2 cellular contexts compared by ENCODE assay signal in the genomic region with DNA sequence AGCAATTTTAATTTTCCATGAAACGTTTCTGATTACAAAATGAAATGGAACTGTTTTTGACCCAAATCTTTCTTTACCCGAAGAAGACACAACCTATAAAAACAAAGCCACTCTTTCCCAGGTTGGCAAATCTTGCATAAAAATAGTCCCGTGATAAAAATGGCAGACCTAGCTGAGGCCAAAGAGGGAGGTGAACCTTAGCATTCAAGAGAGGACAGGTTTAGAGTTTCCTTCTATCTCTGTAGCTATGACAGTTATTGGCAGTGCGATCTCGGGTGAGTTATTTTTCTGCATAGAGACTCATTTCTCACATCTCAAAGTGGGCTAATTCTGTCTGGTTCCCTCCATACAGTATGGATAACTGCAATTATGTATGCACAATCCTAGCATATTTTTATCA.
TF ChIP-seq lines count a peak whose summit lies in the region.

No MANE protein-coding gene starts in this region.

TF ChIP-seq in SK-N-SH treated with all-trans-retinoic acid at 6 μM for 48 hours, 23 proteins besides CTCF, POLR2A, EP300 and RAD21 (continued from another document):
- TF ChIP-seq, protein P1, sequence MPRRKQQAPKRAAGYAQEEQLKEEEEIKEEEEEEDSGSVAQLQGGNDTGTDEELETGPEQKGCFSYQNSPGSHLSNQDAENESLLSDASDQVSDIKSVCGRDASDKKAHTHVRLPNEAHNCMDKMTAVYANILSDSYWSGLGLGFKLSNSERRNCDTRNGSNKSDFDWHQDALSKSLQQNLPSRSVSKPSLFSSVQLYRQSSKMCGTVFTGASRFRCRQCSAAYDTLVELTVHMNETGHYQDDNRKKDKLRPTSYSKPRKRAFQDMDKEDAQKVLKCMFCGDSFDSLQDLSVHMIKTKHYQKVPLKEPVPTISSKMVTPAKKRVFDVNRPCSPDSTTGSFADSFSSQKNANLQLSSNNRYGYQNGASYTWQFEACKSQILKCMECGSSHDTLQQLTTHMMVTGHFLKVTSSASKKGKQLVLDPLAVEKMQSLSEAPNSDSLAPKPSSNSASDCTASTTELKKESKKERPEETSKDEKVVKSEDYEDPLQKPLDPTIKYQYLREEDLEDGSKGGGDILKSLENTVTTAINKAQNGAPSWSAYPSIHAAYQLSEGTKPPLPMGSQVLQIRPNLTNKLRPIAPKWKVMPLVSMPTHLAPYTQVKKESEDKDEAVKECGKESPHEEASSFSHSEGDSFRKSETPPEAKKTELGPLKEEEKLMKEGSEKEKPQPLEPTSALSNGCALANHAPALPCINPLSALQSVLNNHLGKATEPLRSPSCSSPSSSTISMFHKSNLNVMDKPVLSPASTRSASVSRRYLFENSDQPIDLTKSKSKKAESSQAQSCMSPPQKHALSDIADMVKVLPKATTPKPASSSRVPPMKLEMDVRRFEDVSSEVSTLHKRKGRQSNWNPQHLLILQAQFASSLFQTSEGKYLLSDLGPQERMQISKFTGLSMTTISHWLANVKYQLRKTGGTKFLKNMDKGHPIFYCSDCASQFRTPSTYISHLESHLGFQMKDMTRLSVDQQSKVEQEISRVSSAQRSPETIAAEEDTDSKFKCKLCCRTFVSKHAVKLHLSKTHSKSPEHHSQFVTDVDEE (CRISPR knock-in tag; IDR thresholded peaks at IDR 0.05), result no peak
- TF ChIP-seq ISL1 (CRISPR knock-in tag; IDR thresholded peaks at IDR 0.05), result no peak
- no peak for TF ChIP-seq ZNF565 (CRISPR knock-in tag; conservative IDR thresholded peaks at IDR 0.05; ENCODE audit: low read depth)
- no peak for TF ChIP-seq CSDC2 (CRISPR knock-in tag; IDR thresholded peaks at IDR 0.05)
- no peak for TF ChIP-seq ARNTL (CRISPR knock-in tag; IDR thresholded peaks at IDR 0.05; ENCODE audit: borderline replicate concordance, low read depth)
- TF ChIP-seq BACH2 (CRISPR knock-in tag; IDR thresholded peaks at IDR 0.05; ENCODE audit: borderline replicate concordance), result no peak
- TF ChIP-seq ZNF70 (CRISPR knock-in tag; IDR thresholded peaks at IDR 0.05), result no peak
- TF ChIP-seq, protein P2, sequence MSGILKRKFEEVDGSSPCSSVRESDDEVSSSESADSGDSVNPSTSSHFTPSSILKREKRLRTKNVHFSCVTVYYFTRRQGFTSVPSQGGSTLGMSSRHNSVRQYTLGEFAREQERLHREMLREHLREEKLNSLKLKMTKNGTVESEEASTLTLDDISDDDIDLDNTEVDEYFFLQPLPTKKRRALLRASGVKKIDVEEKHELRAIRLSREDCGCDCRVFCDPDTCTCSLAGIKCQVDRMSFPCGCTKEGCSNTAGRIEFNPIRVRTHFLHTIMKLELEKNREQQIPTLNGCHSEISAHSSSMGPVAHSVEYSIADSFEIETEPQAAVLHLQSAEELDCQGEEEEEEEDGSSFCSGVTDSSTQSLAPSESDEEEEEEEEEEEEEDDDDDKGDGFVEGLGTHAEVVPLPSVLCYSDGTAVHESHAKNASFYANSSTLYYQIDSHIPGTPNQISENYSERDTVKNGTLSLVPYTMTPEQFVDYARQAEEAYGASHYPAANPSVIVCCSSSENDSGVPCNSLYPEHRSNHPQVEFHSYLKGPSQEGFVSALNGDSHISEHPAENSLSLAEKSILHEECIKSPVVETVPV (CRISPR knock-in tag; IDR thresholded peaks at IDR 0.05), result no peak
- TF ChIP-seq RARB (CRISPR knock-in tag; IDR thresholded peaks at IDR 0.05), result no peak
- TF ChIP-seq, protein P3, sequence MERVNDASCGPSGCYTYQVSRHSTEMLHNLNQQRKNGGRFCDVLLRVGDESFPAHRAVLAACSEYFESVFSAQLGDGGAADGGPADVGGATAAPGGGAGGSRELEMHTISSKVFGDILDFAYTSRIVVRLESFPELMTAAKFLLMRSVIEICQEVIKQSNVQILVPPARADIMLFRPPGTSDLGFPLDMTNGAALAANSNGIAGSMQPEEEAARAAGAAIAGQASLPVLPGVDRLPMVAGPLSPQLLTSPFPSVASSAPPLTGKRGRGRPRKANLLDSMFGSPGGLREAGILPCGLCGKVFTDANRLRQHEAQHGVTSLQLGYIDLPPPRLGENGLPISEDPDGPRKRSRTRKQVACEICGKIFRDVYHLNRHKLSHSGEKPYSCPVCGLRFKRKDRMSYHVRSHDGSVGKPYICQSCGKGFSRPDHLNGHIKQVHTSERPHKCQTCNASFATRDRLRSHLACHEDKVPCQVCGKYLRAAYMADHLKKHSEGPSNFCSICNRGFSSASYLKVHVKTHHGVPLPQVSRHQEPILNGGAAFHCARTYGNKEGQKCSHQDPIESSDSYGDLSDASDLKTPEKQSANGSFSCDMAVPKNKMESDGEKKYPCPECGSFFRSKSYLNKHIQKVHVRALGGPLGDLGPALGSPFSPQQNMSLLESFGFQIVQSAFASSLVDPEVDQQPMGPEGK (CRISPR knock-in tag; IDR thresholded peaks at IDR 0.05; ENCODE audit: borderline replicate concordance), result no peak
- TF ChIP-seq ZFP30 (CRISPR knock-in tag; IDR thresholded peaks at IDR 0.05), result no peak
TF ChIP-seq in SK-N-SH treated with all-trans-retinoic acid at 6 μM for 48 hours: peak in this region for 0.

TF ChIP-seq in GM23338, 12 proteins besides CTCF, POLR2A, EP300 and RAD21 (continued from another document):
- TF ChIP-seq, protein P4, sequence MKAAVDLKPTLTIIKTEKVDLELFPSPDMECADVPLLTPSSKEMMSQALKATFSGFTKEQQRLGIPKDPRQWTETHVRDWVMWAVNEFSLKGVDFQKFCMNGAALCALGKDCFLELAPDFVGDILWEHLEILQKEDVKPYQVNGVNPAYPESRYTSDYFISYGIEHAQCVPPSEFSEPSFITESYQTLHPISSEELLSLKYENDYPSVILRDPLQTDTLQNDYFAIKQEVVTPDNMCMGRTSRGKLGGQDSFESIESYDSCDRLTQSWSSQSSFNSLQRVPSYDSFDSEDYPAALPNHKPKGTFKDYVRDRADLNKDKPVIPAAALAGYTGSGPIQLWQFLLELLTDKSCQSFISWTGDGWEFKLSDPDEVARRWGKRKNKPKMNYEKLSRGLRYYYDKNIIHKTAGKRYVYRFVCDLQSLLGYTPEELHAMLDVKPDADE (IDR thresholded peaks at IDR 0.05), result no peak
- no peak for TF ChIP-seq JUNB (IDR thresholded peaks at IDR 0.05; ENCODE audit: unreplicated experiment)
- TF ChIP-seq EZH2 (IDR thresholded peaks at IDR 0.05; ENCODE audit: low read depth, unreplicated experiment), result no peak
- no peak for TF ChIP-seq EZH2phosphoT487 (IDR thresholded peaks at IDR 0.05; ENCODE audit: unreplicated experiment)
- TF ChIP-seq ZNF114 (CRISPR knock-in tag; IDR thresholded peaks at IDR 0.05), result no peak
- TF ChIP-seq, protein P5, sequence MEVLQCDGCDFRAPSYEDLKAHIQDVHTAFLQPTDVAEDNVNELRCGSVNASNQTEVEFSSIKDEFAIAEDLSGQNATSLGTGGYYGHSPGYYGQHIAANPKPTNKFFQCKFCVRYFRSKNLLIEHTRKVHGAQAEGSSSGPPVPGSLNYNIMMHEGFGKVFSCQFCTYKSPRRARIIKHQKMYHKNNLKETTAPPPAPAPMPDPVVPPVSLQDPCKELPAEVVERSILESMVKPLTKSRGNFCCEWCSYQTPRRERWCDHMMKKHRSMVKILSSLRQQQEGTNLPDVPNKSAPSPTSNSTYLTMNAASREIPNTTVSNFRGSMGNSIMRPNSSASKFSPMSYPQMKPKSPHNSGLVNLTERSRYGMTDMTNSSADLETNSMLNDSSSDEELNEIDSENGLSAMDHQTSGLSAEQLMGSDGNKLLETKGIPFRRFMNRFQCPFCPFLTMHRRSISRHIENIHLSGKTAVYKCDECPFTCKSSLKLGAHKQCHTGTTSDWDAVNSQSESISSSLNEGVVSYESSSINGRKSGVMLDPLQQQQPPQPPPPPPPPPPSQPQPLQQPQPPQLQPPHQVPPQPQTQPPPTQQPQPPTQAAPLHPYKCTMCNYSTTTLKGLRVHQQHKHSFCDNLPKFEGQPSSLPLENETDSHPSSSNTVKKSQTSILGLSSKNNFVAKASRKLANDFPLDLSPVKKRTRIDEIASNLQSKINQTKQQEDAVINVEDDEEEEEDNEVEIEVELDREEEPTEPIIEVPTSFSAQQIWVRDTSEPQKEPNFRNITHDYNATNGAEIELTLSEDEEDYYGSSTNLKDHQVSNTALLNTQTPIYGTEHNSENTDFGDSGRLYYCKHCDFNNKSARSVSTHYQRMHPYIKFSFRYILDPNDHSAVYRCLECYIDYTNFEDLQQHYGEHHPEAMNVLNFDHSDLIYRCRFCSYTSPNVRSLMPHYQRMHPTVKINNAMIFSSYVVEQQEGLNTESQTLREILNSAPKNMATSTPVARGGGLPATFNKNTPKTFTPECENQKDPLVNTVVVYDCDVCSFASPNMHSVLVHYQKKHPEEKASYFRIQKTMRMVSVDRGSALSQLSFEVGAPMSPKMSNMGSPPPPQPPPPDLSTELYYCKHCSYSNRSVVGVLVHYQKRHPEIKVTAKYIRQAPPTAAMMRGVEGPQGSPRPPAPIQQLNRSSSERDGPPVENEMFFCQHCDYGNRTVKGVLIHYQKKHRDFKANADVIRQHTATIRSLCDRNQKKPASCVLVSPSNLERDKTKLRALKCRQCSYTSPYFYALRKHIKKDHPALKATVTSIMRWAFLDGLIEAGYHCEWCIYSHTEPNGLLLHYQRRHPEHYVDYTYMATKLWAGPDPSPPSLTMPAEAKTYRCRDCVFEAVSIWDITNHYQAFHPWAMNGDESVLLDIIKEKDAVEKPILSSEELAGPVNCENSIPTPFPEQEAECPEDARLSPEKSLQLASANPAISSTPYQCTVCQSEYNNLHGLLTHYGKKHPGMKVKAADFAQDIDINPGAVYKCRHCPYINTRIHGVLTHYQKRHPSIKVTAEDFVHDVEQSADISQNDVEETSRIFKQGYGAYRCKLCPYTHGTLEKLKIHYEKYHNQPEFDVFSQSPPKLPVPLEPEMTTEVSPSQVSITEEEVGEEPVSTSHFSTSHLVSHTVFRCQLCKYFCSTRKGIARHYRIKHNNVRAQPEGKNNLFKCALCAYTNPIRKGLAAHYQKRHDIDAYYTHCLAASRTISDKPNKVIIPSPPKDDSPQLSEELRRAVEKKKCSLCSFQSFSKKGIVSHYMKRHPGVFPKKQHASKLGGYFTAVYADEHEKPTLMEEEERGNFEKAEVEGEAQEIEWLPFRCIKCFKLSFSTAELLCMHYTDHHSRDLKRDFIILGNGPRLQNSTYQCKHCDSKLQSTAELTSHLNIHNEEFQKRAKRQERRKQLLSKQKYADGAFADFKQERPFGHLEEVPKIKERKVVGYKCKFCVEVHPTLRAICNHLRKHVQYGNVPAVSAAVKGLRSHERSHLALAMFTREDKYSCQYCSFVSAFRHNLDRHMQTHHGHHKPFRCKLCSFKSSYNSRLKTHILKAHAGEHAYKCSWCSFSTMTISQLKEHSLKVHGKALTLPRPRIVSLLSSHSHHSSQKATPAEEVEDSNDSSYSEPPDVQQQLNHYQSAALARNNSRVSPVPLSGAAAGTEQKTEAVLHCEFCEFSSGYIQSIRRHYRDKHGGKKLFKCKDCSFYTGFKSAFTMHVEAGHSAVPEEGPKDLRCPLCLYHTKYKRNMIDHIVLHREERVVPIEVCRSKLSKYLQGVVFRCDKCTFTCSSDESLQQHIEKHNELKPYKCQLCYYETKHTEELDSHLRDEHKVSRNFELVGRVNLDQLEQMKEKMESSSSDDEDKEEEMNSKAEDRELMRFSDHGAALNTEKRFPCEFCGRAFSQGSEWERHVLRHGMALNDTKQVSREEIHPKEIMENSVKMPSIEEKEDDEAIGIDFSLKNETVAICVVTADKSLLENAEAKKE (CRISPR knock-in tag; IDR thresholded peaks at IDR 0.05), result no peak
- TF ChIP-seq ZNF331 (CRISPR knock-in tag; IDR thresholded peaks at IDR 0.05; ENCODE audit: low read depth), result no peak
- no peak for TF ChIP-seq NANOG (IDR thresholded peaks at IDR 0.05; ENCODE audit: borderline replicate concordance)
- TF ChIP-seq STAT1 (IDR thresholded peaks at IDR 0.05; ENCODE audit: unreplicated experiment), result no peak
- TF ChIP-seq, protein P6, sequence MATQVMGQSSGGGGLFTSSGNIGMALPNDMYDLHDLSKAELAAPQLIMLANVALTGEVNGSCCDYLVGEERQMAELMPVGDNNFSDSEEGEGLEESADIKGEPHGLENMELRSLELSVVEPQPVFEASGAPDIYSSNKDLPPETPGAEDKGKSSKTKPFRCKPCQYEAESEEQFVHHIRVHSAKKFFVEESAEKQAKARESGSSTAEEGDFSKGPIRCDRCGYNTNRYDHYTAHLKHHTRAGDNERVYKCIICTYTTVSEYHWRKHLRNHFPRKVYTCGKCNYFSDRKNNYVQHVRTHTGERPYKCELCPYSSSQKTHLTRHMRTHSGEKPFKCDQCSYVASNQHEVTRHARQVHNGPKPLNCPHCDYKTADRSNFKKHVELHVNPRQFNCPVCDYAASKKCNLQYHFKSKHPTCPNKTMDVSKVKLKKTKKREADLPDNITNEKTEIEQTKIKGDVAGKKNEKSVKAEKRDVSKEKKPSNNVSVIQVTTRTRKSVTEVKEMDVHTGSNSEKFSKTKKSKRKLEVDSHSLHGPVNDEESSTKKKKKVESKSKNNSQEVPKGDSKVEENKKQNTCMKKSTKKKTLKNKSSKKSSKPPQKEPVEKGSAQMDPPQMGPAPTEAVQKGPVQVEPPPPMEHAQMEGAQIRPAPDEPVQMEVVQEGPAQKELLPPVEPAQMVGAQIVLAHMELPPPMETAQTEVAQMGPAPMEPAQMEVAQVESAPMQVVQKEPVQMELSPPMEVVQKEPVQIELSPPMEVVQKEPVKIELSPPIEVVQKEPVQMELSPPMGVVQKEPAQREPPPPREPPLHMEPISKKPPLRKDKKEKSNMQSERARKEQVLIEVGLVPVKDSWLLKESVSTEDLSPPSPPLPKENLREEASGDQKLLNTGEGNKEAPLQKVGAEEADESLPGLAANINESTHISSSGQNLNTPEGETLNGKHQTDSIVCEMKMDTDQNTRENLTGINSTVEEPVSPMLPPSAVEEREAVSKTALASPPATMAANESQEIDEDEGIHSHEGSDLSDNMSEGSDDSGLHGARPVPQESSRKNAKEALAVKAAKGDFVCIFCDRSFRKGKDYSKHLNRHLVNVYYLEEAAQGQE (IDR thresholded peaks at IDR 0.05; ENCODE audit: unreplicated experiment), result no peak
